Comparison of ENCODE assay signal across 1 cellular context in the genomic region with DNA sequence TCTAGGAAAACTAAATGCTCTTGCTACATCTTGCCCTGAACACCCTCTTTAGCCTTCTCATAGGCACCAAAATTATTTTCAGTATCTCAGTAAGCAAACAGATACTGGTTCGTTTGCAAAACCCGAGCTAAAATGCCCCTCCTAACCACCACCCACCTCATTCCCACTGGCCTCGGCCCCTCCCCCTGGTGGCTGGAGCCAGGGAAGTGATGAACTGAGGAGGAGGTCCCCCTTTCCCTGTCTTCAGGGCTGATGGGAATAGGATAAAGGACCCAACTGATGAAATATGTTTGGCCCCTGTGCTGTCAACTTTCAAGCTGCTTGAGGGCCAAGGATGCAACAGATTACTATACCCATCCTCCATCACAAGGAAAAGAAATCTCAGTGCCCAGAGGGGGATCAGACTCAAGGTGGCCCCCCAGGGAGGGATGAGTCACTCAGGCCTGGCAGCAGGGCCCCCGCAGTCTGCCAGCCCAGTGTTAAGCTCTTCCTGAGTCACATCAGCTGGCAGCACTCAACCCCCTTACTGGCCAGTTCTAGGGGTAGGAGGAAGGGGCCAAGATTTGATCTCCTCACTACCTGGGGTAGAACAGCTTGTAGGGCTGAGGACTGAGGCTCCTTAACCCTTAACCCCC.
TF ChIP-seq lines count a peak whose summit lies in the region.

No MANE protein-coding gene starts in this region.

TF ChIP-seq in GM23338, 12 proteins besides CTCF, POLR2A, EP300 and RAD21 (continued from another document):
- TF ChIP-seq, protein P1, sequence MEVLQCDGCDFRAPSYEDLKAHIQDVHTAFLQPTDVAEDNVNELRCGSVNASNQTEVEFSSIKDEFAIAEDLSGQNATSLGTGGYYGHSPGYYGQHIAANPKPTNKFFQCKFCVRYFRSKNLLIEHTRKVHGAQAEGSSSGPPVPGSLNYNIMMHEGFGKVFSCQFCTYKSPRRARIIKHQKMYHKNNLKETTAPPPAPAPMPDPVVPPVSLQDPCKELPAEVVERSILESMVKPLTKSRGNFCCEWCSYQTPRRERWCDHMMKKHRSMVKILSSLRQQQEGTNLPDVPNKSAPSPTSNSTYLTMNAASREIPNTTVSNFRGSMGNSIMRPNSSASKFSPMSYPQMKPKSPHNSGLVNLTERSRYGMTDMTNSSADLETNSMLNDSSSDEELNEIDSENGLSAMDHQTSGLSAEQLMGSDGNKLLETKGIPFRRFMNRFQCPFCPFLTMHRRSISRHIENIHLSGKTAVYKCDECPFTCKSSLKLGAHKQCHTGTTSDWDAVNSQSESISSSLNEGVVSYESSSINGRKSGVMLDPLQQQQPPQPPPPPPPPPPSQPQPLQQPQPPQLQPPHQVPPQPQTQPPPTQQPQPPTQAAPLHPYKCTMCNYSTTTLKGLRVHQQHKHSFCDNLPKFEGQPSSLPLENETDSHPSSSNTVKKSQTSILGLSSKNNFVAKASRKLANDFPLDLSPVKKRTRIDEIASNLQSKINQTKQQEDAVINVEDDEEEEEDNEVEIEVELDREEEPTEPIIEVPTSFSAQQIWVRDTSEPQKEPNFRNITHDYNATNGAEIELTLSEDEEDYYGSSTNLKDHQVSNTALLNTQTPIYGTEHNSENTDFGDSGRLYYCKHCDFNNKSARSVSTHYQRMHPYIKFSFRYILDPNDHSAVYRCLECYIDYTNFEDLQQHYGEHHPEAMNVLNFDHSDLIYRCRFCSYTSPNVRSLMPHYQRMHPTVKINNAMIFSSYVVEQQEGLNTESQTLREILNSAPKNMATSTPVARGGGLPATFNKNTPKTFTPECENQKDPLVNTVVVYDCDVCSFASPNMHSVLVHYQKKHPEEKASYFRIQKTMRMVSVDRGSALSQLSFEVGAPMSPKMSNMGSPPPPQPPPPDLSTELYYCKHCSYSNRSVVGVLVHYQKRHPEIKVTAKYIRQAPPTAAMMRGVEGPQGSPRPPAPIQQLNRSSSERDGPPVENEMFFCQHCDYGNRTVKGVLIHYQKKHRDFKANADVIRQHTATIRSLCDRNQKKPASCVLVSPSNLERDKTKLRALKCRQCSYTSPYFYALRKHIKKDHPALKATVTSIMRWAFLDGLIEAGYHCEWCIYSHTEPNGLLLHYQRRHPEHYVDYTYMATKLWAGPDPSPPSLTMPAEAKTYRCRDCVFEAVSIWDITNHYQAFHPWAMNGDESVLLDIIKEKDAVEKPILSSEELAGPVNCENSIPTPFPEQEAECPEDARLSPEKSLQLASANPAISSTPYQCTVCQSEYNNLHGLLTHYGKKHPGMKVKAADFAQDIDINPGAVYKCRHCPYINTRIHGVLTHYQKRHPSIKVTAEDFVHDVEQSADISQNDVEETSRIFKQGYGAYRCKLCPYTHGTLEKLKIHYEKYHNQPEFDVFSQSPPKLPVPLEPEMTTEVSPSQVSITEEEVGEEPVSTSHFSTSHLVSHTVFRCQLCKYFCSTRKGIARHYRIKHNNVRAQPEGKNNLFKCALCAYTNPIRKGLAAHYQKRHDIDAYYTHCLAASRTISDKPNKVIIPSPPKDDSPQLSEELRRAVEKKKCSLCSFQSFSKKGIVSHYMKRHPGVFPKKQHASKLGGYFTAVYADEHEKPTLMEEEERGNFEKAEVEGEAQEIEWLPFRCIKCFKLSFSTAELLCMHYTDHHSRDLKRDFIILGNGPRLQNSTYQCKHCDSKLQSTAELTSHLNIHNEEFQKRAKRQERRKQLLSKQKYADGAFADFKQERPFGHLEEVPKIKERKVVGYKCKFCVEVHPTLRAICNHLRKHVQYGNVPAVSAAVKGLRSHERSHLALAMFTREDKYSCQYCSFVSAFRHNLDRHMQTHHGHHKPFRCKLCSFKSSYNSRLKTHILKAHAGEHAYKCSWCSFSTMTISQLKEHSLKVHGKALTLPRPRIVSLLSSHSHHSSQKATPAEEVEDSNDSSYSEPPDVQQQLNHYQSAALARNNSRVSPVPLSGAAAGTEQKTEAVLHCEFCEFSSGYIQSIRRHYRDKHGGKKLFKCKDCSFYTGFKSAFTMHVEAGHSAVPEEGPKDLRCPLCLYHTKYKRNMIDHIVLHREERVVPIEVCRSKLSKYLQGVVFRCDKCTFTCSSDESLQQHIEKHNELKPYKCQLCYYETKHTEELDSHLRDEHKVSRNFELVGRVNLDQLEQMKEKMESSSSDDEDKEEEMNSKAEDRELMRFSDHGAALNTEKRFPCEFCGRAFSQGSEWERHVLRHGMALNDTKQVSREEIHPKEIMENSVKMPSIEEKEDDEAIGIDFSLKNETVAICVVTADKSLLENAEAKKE (CRISPR knock-in tag; IDR thresholded peaks at IDR 0.05), result no peak
- TF ChIP-seq EZH2phosphoT487 (IDR thresholded peaks at IDR 0.05; ENCODE audit: unreplicated experiment), result no peak
